ENCODE assay signal across 31 cellular contexts in genomic region chr3:47930979-47931378, GRCh38.
"Had no signal": no experiment of that assay in that cellular context is flagged by ENCODE, and none has a peak within 500 bp of the region (broad histone marks: within the 10 kb centered on the region; RNA-seq: fewer than 3 reads in every experiment).

No MANE protein-coding gene starts in this region.

- H3K79me2 ChIP-seq: parathyroid adenoma had no signal

- H3K4me3 Mint-ChIP-seq: natural killer cell; nephron; neural progenitor cell; stimulated activated memory B cell treated with anti-CD40 and anti-IgM and Interleukin-4, amounts not matched to agents 10 μg/mL and 1 μg/mL and 100 μg/mL, for 72 hours; stimulated activated naive CD8-positive, alpha-beta T cell treated with anti-CD3 and anti-CD28 coated beads, Interleukin-15, amount 100 ng/mL, for 72 hours; type B pancreatic cell had no signal

- H3K4me2 ChIP-seq: neural progenitor cell, smooth muscle cell had no signal

- DNase-seq: natural killer cell; occipital lobe; ovary; posterior cingulate gyrus; psoas muscle; right cardiac atrium; spleen; stimulated activated CD4-positive, alpha-beta T cell treated with anti-CD3 and anti-CD28 coated beads, Interleukin-12 subunit alpha, Interleukin-12 subunit beta, amount 100 ng/mL, for 4 hours; stimulated activated CD4-positive, alpha-beta T cell treated with anti-CD3 and anti-CD28 coated beads, Interleukin-1b, Interleukin-23, amount 100 ng/mL, for 48 hours; stimulated activated CD4-positive, alpha-beta T cell treated with anti-CD3 and anti-CD28 coated beads, Interleukin-4, amount 100 ng/mL, for 1 hour; stimulated activated CD4-positive, alpha-beta T cell treated with anti-CD3 and anti-CD28 coated beads, Interleukin-4, amount 100 ng/mL, for 4 hours; stimulated activated CD8-positive, alpha-beta memory T cell treated with anti-CD3 and anti-CD28 coated beads, Interleukin-4, amount 100 ng/mL, for 48 hours; stimulated activated naive CD4-positive, alpha-beta T cell; stimulated activated naive CD8-positive, alpha-beta T cell treated with anti-CD3 and anti-CD28 coated beads, Interleukin-15, amount 100 ng/mL, for 72 hours; stimulated activated naive CD8-positive, alpha-beta T cell treated with anti-CD3 and anti-CD28 coated beads, Interleukin-15, Interleukin-2, amounts not matched to agents 100 U/mL and 50 U/mL, for 24 hours; substantia nigra; testis; tibial artery; transverse colon; upper lobe of right lung; uterus had no signal

- H3K36me3 Mint-ChIP-seq: natural killer cell had no signal

- H3K27me3 Mint-ChIP-seq: progenitor cell of endocrine pancreas; stimulated activated memory B cell treated with anti-CD40 and anti-IgM and Interleukin-4, amounts not matched to agents 10 μg/mL and 1 μg/mL and 100 μg/mL, for 72 hours; stimulated activated naive CD8-positive, alpha-beta T cell treated with anti-CD3 and anti-CD28 coated beads, Interleukin-15, amount 100 ng/mL, for 72 hours; type B pancreatic cell had no signal

- H3K9me3 ChIP-seq: ovary, psoas muscle, spleen, suprapubic skin, testis, tibial artery, transverse colon, upper lobe of right lung, uterus had no signal

- H3K4me1 Mint-ChIP-seq: nephron; neural progenitor cell; stimulated activated memory B cell treated with anti-CD40 and anti-IgM and Interleukin-4, amounts not matched to agents 10 μg/mL and 1 μg/mL and 100 μg/mL, for 72 hours; stimulated activated naive CD8-positive, alpha-beta T cell treated with anti-CD3 and anti-CD28 coated beads, Interleukin-15, amount 100 ng/mL, for 72 hours had no signal

- H3K27me3 ChIP-seq: neural progenitor cell, ovary, spleen, suprapubic skin, testis, tibial artery, transverse colon, upper lobe of right lung, uterus had no signal

- H3K9me3 Mint-ChIP-seq: natural killer cell; nephron; neural progenitor cell; stimulated activated memory B cell treated with anti-CD40 and anti-IgM and Interleukin-4, amounts not matched to agents 10 μg/mL and 1 μg/mL and 100 μg/mL, for 72 hours; stimulated activated naive CD8-positive, alpha-beta T cell treated with anti-CD3 and anti-CD28 coated beads, Interleukin-15, amount 100 ng/mL, for 72 hours; type B pancreatic cell had no signal

- H2AFZ ChIP-seq: neural progenitor cell, parathyroid adenoma had no signal

- H3K4me3 ChIP-seq: neural progenitor cell, ovary, psoas muscle, skin epidermis, smooth muscle cell, spleen, suprapubic skin, testis, tibial artery, transverse colon, upper lobe of right lung, uterus had no signal

- H3K27ac Mint-ChIP-seq: nephron; neural progenitor cell; progenitor cell of endocrine pancreas; stimulated activated memory B cell treated with anti-CD40 and anti-IgM and Interleukin-4, amounts not matched to agents 10 μg/mL and 1 μg/mL and 100 μg/mL, for 72 hours; type B pancreatic cell had no signal

- ATAC-seq: natural killer cell; psoas muscle; right cardiac atrium; sciatic nerve; stimulated activated memory B cell treated with anti-CD40 and anti-IgM and Interleukin-4, amounts not matched to agents 10 μg/mL and 1 μg/mL and 100 μg/mL, for 72 hours; stimulated activated naive CD8-positive, alpha-beta T cell treated with anti-CD3 and anti-CD28 coated beads, Interleukin-15, amount 100 ng/mL, for 72 hours; stimulated activated naive CD8-positive, alpha-beta T cell treated with anti-CD3 and anti-CD28 coated beads, Interleukin-15, Interleukin-2, amounts not matched to agents 100 U/mL and 50 U/mL, for 24 hours; upper lobe of right lung had no signal

- H3K36me3 ChIP-seq: neural progenitor cell, ovary, uterus had no signal

- H3K4me1 ChIP-seq: neural progenitor cell, parathyroid adenoma, spleen, suprapubic skin, testis, tibial artery, transverse colon, upper lobe of right lung, uterus had no signal

- H3K9ac ChIP-seq: neural progenitor cell, parathyroid adenoma had no signal

- H3K27ac ChIP-seq: neural progenitor cell, ovary, parathyroid adenoma, psoas muscle, skin epidermis, spleen, suprapubic skin, testis, tibial artery, transverse colon, upper lobe of right lung, uterus had no signal
